In genomic region chr4:153971878-153972277, GRCh38 we compare ENCODE assay signal across 20 cellular contexts.
DNase-seq lines count a peak whose midpoint lies in the region; ATAC-seq and TF ChIP-seq lines count a peak whose summit lies in the region.
"Had no signal": no experiment of that assay in that cellular context is flagged by ENCODE, and none has a peak within 500 bp of the region (broad histone marks: within the 10 kb centered on the region; RNA-seq: fewer than 3 reads in every experiment).

No MANE protein-coding gene starts in this region.

- no peak overlapping the region for H2AFZ ChIP-seq in osteoblast (ENCODE audit: low read length)

- H3K9me3 ChIP-seq in osteoblast (ENCODE audit: low read depth, low read length), result no peaks in the 10 kb centered on the region
- H3K9me3 ChIP-seq: BE2C, Caco-2 had no signal

- H3K27ac ChIP-seq in osteoblast (ENCODE audit: low read depth, low read length), result no peak overlapping the region
- H3K27ac ChIP-seq: BLaER1 had no signal

- no peaks in the 10 kb centered on the region for H4K20me1 ChIP-seq in osteoblast (ENCODE audit: insufficient read depth, low read length)
- H4K20me1 ChIP-seq: BLaER1 had no signal

- DNase-seq in M059J (ENCODE audit: low read depth), result peak; percentile 14
- peak; percentile 37 for DNase-seq in osteoblast (ENCODE audit: insufficient read length, low spot score, missing footprints)
- no peak for DNase-seq in sciatic nerve (ENCODE audit: low spot score)
- DNase-seq in activated CD4-positive, alpha-beta T cell treated with anti-CD3 and anti-CD28 coated beads for 1 hour, result no peak
- DNase-seq: 8988T; ACHN; BE2C; C1 segment of cervical spinal cord; Caco-2; Calu3; CD4-positive, CD25-positive, alpha-beta regulatory T cell; CD8-positive, alpha-beta T cell; DMS79 treated with DMSO at 0.1 percent for 48 hours; EL; GDM1 had no signal

- peak; percentile 16 for ATAC-seq in sciatic nerve
- no peak for ATAC-seq in GM21825 (IDR thresholded peaks at IDR 0.05; ENCODE audit: unreplicated experiment)
- no peak for ATAC-seq in HG02981 (IDR thresholded peaks at IDR 0.05; ENCODE audit: unreplicated experiment)
- ATAC-seq in HG02642 (IDR thresholded peaks at IDR 0.05; ENCODE audit: poor library complexity, unreplicated experiment), result no peak
- ATAC-seq: CD8-positive, alpha-beta T cell; GM12878 had no signal

- no peak for TF ChIP-seq CTCF in osteoblast (IDR thresholded peaks at IDR 0.05; ENCODE audit: extremely low read depth, low read depth, low read length)

- no peaks in the 10 kb centered on the region for H3K27me3 ChIP-seq in osteoblast (ENCODE audit: insufficient read depth, low read length)
- H3K27me3 ChIP-seq: BE2C, BLaER1 had no signal

- no peak overlapping the region for H3K4me2 ChIP-seq in osteoblast (ENCODE audit: insufficient read depth, low read length)
- H3K4me2 ChIP-seq: BLaER1 had no signal

- intact Hi-C loops in sciatic nerve (cut with DNase I), result no loop called here

- no peaks in the 10 kb centered on the region for H3K4me1 ChIP-seq in osteoblast (ENCODE audit: insufficient read depth, low read length)
- H3K4me1 ChIP-seq: BE2C, BLaER1, Caco-2 had no signal

- H3K79me2 ChIP-seq in osteoblast (ENCODE audit: insufficient read depth, low read length), result no peaks in the 10 kb centered on the region

- no peak overlapping the region for H3K4me3 ChIP-seq in osteoblast (ENCODE audit: insufficient read depth, low read length)
- H3K4me3 ChIP-seq: BLaER1, GM12878 had no signal

- no peaks in the 10 kb centered on the region for H3K36me3 ChIP-seq in osteoblast (ENCODE audit: insufficient read depth, low read length)
- H3K36me3 ChIP-seq: BE2C, BLaER1 had no signal

Comparison
In these comparisons a context has a peak if more than half of its experiments do, and no peak if none do; other contexts are left out.
1. DNase-seq: peak in M059J (single experiment) and osteoblast (single experiment); none in sciatic nerve (single experiment) and activated CD4-positive, alpha-beta T cell treated with anti-CD3 and anti-CD28 coated beads for 1 hour (single experiment).